In the genomic region with DNA sequence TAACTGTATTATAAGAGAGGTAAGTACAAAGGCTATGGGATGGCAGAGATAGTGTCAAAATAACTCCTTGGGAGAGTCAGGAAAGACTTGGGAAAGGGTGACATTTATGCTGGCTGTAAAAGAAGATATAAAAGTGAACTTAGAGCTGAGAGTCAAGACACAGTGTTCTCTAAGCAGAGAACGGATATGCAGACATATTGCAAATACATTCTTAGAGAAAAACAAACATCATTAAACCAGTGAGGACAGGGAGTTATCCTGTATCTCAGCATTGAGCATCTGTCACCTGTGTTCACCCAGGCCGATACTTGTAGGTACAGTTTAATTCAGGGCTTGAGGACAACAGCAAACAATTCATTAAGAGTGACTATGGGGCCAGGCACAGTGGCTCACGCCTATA, we compare ENCODE assay signal across 15 cellular contexts. TPM values are rescaled to one million over a fixed set of nuclear protein-coding genes. Genes with fewer than 3 reads are reported as not detected.
"Had no signal": no experiment of that assay in that cellular context is flagged by ENCODE, and none has a peak within 500 bp of the region (broad histone marks: within the 10 kb centered on the region; RNA-seq: fewer than 3 reads in every experiment).

No MANE protein-coding gene starts in this region.

- H3K36me3 Mint-ChIP-seq: natural killer cell had no signal

- DNase-seq: effector CD4-positive, alpha-beta T cell; foreskin melanocyte; head of caudate nucleus; natural killer cell; posterior cingulate gyrus; right cardiac atrium; stimulated activated CD4-positive, alpha-beta T cell treated with anti-CD3 and anti-CD28 coated beads, Interleukin-2, amount 100 ng/mL, for 48 hours; stimulated activated naive CD4-positive, alpha-beta T cell treated with Interleukin-2 at 50 U/mL for 16 hours; trophoblast cell had no signal

- ATAC-seq: natural killer cell, right cardiac atrium had no signal

- H3K4me3 ChIP-seq: coronary artery, hepatocyte, smooth muscle cell had no signal

- H3K4me3 Mint-ChIP-seq: natural killer cell, neural crest cell had no signal

- H3K27ac Mint-ChIP-seq: natural killer cell had no signal

- H3K4me1 Mint-ChIP-seq: natural killer cell, neural crest cell had no signal

RNA-seq across cellular contexts. Expression of a gene that starts 49.6 kb away (rescaled TPM):
- total RNA-seq: dermis microvascular lymphatic vessel endothelial cell, neural crest cell, osteocyte had no signal
